Comparison of ENCODE assay signal across 10 cellular contexts in genomic region chr11:109747839-109748238, GRCh38.
DNase-seq lines count a peak whose midpoint lies in the region; ATAC-seq and TF ChIP-seq lines count a peak whose summit lies in the region.
"Had no signal": no experiment of that assay in that cellular context is flagged by ENCODE, and none has a peak within 500 bp of the region (broad histone marks: within the 10 kb centered on the region; RNA-seq: fewer than 3 reads in every experiment).

No MANE protein-coding gene starts in this region.

- no peaks in the 10 kb centered on the region for H4K20me1 ChIP-seq in smooth muscle cell (ENCODE audit: low read depth)

- WGBS in smooth muscle cell (ENCODE audit: low lambda C conversion rate), result 78% methylated on average over 7 of the region's 7 CpGs

- no peak overlapping the region for H3K4me2 ChIP-seq in smooth muscle cell

- no peaks in the 10 kb centered on the region for H3F3A ChIP-seq in smooth muscle cell (ENCODE audit: low read depth)

- TF ChIP-seq CTCF in smooth muscle cell (IDR thresholded peaks at IDR 0.05; ENCODE audit: borderline replicate concordance, insufficient read depth, poor library complexity, severe bottlenecking), result no peak

- no peak overlapping the region for H3K9ac ChIP-seq in smooth muscle cell (ENCODE audit: low read depth)

- ATAC-seq in GM18870 (IDR thresholded peaks at IDR 0.05; ENCODE audit: unreplicated experiment) (peak; percentile 73), HG03066 (IDR thresholded peaks at IDR 0.05; ENCODE audit: low read depth, unreplicated experiment) (peak; percentile 75), GM19023 (IDR thresholded peaks at IDR 0.05; ENCODE audit: unreplicated experiment) (no peak)

- no peaks in the 10 kb centered on the region for H3K79me2 ChIP-seq in smooth muscle cell (ENCODE audit: low read depth)

- H2AFZ ChIP-seq in smooth muscle cell (ENCODE audit: low read depth), result no peak overlapping the region

- no peaks in the 10 kb centered on the region for H3K4me1 ChIP-seq in smooth muscle cell (ENCODE audit: low read depth)

- H3K36me3 ChIP-seq in smooth muscle cell (ENCODE audit: low read depth), result no peaks in the 10 kb centered on the region

- no peak overlapping the region for H3K27ac ChIP-seq in smooth muscle cell (ENCODE audit: low read depth)

- no peaks in the 10 kb centered on the region for H3K9me3 ChIP-seq in smooth muscle cell (replicated peaks; ENCODE audit: low read depth)

- H3K4me3 ChIP-seq in smooth muscle cell, result no peak overlapping the region

- H3K27me3 ChIP-seq in smooth muscle cell (ENCODE audit: low read depth), result no peaks in the 10 kb centered on the region

- DNase-seq in SIG-M5 treated with dmso at 0.1 percent for 504 hours (lab: John Stamatoyannopoulos, UW; ENCODE audit: unreplicated experiment) (peak; percentile 79), pons (ENCODE audit: low spot score) (peak; percentile 49), smooth muscle cell (lab: John Stamatoyannopoulos, UW; ENCODE audit: unreplicated experiment) (no peak), NCI-H1694 (lab: John Stamatoyannopoulos, UW) (no peak)
- DNase-seq: activated CD4-positive, alpha-beta memory T cell treated with anti-CD3 and anti-CD28 coated beads for 36 hours; DMS79; NCI-H1105 treated with DMSO at 0.1 percent for 48 hours had no signal

Comparison
In these comparisons a context has a peak if more than half of its experiments do, and no peak if none do; other contexts are left out.
1. DNase-seq: peak in SIG-M5 treated with dmso at 0.1 percent for 504 hours (single experiment) and pons (single experiment); none in smooth muscle cell (single experiment) and NCI-H1694 (single experiment).